In the genomic region with DNA sequence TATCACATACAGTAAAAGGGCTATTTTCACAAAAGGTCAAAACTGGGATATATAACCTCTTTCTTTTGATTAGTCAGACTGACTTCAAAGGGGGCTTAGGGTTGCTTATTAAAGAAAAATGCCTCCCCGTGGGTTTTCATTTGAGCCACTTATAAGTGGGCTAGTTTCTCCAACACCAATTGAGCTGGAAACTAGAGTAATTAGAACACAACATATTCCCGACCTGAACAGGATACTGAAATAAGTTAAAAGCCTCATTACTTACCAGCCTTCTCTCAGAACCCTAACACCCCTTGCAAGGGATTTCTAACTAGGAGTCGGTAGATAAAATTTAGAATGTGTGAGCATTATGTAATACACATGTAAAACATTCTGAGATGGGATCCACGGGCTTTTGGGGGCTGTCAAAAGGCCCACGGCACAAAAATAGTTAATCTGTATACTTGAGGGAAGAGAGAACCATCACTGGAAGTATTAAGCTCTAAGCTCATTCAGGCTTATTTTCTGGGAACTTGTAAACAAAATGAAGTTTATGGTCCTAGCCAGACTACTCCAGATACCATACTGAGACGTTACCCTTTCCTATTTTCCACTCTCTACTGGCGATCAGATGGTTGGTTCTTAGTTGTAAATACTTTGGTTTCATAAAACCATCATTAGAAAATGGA, we compare ENCODE assay signal across 8 cellular contexts. TPM values are rescaled to one million over a fixed set of nuclear protein-coding genes. Genes with fewer than 3 reads are reported as not detected.
A peak's percentile ranks its signal among the peaks of the same experiment; 100 is the strongest.
DNase-seq lines count a peak whose midpoint lies in the region; ATAC-seq, FAIRE-seq and TF ChIP-seq lines count a peak whose summit lies in the region.

No MANE protein-coding gene starts in this region.

- peak overlapping the region; percentile 99 to 100 (median 99) for H3K4me3 Mint-ChIP-seq in nephron

- H3K9ac ChIP-seq in KMS-11: peak overlapping the region; percentile 89

- no peak for TF ChIP-seq CTCF in BE2C (IDR thresholded peaks at IDR 0.05; ENCODE audit: low read depth, low read length)
- no peak for TF ChIP-seq CTCF in KMS-11 (conservative IDR thresholded peaks at IDR 0.05; ENCODE audit: low read depth, low read length)
- no peak for TF ChIP-seq CTCF in nephron (IDR thresholded peaks at IDR 0.05; ENCODE audit: unreplicated experiment in 3 of 3)

- H3K4me3 ChIP-seq in BE2C (ENCODE audit: low read depth, low read length) (peak overlapping the region; percentile 87), KMS-11 (IDR thresholded peaks at IDR 0.05; ENCODE audit: insufficient read depth, low read depth, low read length) (no peak overlapping the region)

- H3K27me3 Mint-ChIP-seq in nephron (ENCODE audit: low read depth): no peaks in the 10 kb centered on the region

- no peak for TF ChIP-seq POLR2A in GM12892 (IDR thresholded peaks at IDR 0.05; ENCODE audit: low read depth, low read length)

- H3K9me3 Mint-ChIP-seq in nephron: no peaks in the 10 kb centered on the region

- H3K36me3 ChIP-seq in BE2C: peaks cover 3% of the 10 kb centered on the region; the same call in 1 of the 2 replicates
- no peaks in the 10 kb centered on the region for H3K36me3 ChIP-seq in KMS-11 (ENCODE audit: insufficient read depth)

- in situ Hi-C loops in G401 (cut with HindIII; ENCODE audit: low sequenced_read_pairs): no loop called here

- H3K79me2 ChIP-seq in KMS-11 (ENCODE audit: insufficient read depth, low read depth): peaks cover 48% of the 10 kb centered on the region; the same call in 1 of the 2 replicates

- no peak overlapping the region for H2AFZ ChIP-seq in KMS-11 (ENCODE audit: low read depth)

- no peak for ATAC-seq in GM18520 (IDR thresholded peaks at IDR 0.05; ENCODE audit: unreplicated experiment)

- no peaks in the 10 kb centered on the region for H3K9me3 ChIP-seq in BE2C

- DNase-seq in BE2C: no peak
- peak; percentile 35 for DNase-seq in cerebellar cortex (ENCODE audit: low spot score)
- no peak for DNase-seq in pons (ENCODE audit: low spot score)
- no peak for DNase-seq in GM12892 (ENCODE audit: insufficient read length)
- DNase-seq in G401 (ENCODE audit: low spot score): no peak

- no peaks in the 10 kb centered on the region; the same call in 1 of the 2 replicates for H4K20me1 ChIP-seq in KMS-11 (ENCODE audit: insufficient read depth)

- peak overlapping the region; percentile 99 to 100 (median 100) for H3K27ac Mint-ChIP-seq in nephron

- no peaks in the 10 kb centered on the region for H3K27me3 ChIP-seq in BE2C
- no peaks in the 10 kb centered on the region for H3K27me3 ChIP-seq in KMS-11 (ENCODE audit: insufficient read depth, low read depth)

- peaks cover 63% of the 10 kb centered on the region for H3K4me1 Mint-ChIP-seq in nephron

- H3K4me1 ChIP-seq in BE2C: peaks cover 16% of the 10 kb centered on the region
- peaks cover 85% of the 10 kb centered on the region for H3K4me1 ChIP-seq in KMS-11 (ENCODE audit: low read depth, poor library complexity, severe bottlenecking)

- FAIRE-seq in GM12892 (lab: Jason Lieb, UNC): no peak

- H3K4me2 ChIP-seq in KMS-11: peak overlapping the region; percentile 100

- peaks cover 3% of the 10 kb centered on the region for H3K36me3 Mint-ChIP-seq in nephron (ENCODE audit: low read depth)

- peak overlapping the region; percentile 95 for H3K27ac ChIP-seq in KMS-11

RNA-seq across cellular contexts. Expression of a gene that starts 29.3 kb away (rescaled TPM):
- polyA plus RNA-seq in BE2C (2012; ENCODE audit: insufficient read depth, insufficient read length, low read depth): 41.2 TPM
- polyA plus RNA-seq in GM12892 (2012; ENCODE audit: missing spikeins): 41.5 TPM
- total RNA-seq in G401 (2014; rRNA removed; shearing (Covaris generic)): 15.3 and 29.9 TPM in 2 replicates
